Comparison of ENCODE assay signal across 18 cellular contexts in genomic region chr9:89880161-89880560, GRCh38.
A peak's percentile ranks its signal among the peaks of the same experiment; 100 is the strongest.
DNase-seq lines count a peak whose midpoint lies in the region; ATAC-seq and TF ChIP-seq lines count a peak whose summit lies in the region.
"Had no signal": no experiment of that assay in that cellular context is flagged by ENCODE, and none has a peak within 500 bp of the region (broad histone marks: within the 10 kb centered on the region; RNA-seq: fewer than 3 reads in every experiment).

No MANE protein-coding gene starts in this region.

- no peaks in the 10 kb centered on the region for H3K27me3 ChIP-seq in heart right ventricle
- no peaks in the 10 kb centered on the region for H3K27me3 ChIP-seq in colonic mucosa
- peaks cover 0 to 4% (median 0%) of the 10 kb centered on the region in 3 experiments for H3K27me3 ChIP-seq in neuronal stem cell (ENCODE audit: control insufficient read depth in 3 of 3, insufficient read depth in 3 of 3, low read depth in 1 of 3, low read length in 3 of 3)
- H3K27me3 ChIP-seq in upper lobe of right lung: no peaks in the 10 kb centered on the region
- H3K27me3 ChIP-seq: BE2C had no signal

- H3K27ac ChIP-seq in heart right ventricle (peak overlapping the region in 8 of 10 donors; percentile 20 to 89 (median 80)), colonic mucosa (no peak overlapping the region), neuronal stem cell (replicated peaks; ENCODE audit: low read length) (no peak overlapping the region), upper lobe of right lung (no peak overlapping the region)

- H2BK120ac ChIP-seq in neuronal stem cell (ENCODE audit: low read depth, low read length): no peak overlapping the region

- H2BK5ac ChIP-seq in neuronal stem cell (ENCODE audit: low read length): no peak overlapping the region

- H3K14ac ChIP-seq in neuronal stem cell (ENCODE audit: low read length): no peak overlapping the region

- H3K4me1 ChIP-seq in heart right ventricle (peaks cover 10 to 60% (median 36%) of the 10 kb centered on the region in 9 donors), colonic mucosa (no peaks in the 10 kb centered on the region), neuronal stem cell (ENCODE audit: control insufficient read depth in 2 of 2, insufficient read depth in 1 of 2, low read depth in 1 of 2, low read length in 2 of 2) (peaks cover 0 to 2% of the 10 kb centered on the region in 2 donors), upper lobe of right lung (peaks cover 12% of the 10 kb centered on the region)

- H3K4ac ChIP-seq in neuronal stem cell (ENCODE audit: low read length): no peak overlapping the region

- H3K4me3 ChIP-seq in heart right ventricle: no peak overlapping the region
- no peak overlapping the region for H3K4me3 ChIP-seq in colonic mucosa
- no peak overlapping the region for H3K4me3 ChIP-seq in neuronal stem cell (ENCODE audit: low read length in 2 of 2)
- H3K4me3 ChIP-seq in upper lobe of right lung: no peak overlapping the region

- H2BK15ac ChIP-seq in neuronal stem cell (ENCODE audit: low read length): no peak overlapping the region

- no peaks in the 10 kb centered on the region for H3K36me3 Mint-ChIP-seq in activated CD4-positive, alpha-beta T cell treated with anti-CD3 and anti-CD28 coated beads, Interleukin-2, amount 10 ng/mL, durations not matched to agents 24 days and 14 days (ENCODE audit: low read depth)

- no peak overlapping the region for H4K91ac ChIP-seq in neuronal stem cell (ENCODE audit: low read depth, low read length, poor library complexity)

- H4K8ac ChIP-seq in neuronal stem cell (ENCODE audit: low read depth, low read length): no peak overlapping the region

- H3K4me3 Mint-ChIP-seq in activated CD4-positive, alpha-beta T cell treated with anti-CD3 and anti-CD28 coated beads, Interleukin-2, amount 10 ng/mL, durations not matched to agents 24 days and 14 days: no peak overlapping the region

- H3K36me3 ChIP-seq in heart right ventricle: no peaks in the 10 kb centered on the region
- no peaks in the 10 kb centered on the region for H3K36me3 ChIP-seq in colonic mucosa
- H3K36me3 ChIP-seq in neuronal stem cell (replicated peaks in 1 of 2; ENCODE audit: control insufficient read depth in 2 of 2, insufficient read depth in 2 of 2, low read length in 2 of 2): peaks cover 0 to 2% of the 10 kb centered on the region in 2 donors
- H3K36me3 ChIP-seq in upper lobe of right lung: no peaks in the 10 kb centered on the region
- H3K36me3 ChIP-seq: BE2C had no signal

- H3K27me3 Mint-ChIP-seq in activated CD4-positive, alpha-beta T cell treated with anti-CD3 and anti-CD28 coated beads, Interleukin-2, amount 10 ng/mL, durations not matched to agents 24 days and 14 days: no peaks in the 10 kb centered on the region

- no peak overlapping the region for H3K9ac ChIP-seq in colonic mucosa (ENCODE audit: low read depth in 2 of 2, low read length in 2 of 2)
- H3K9ac ChIP-seq in neuronal stem cell (ENCODE audit: low read depth, low read length, poor library complexity): no peak overlapping the region

- ATAC-seq in heart right ventricle: no peak
- ATAC-seq in left cardiac atrium: no peak
- no peak for ATAC-seq in upper lobe of right lung
- no peak for ATAC-seq in HG02642 (IDR thresholded peaks at IDR 0.05; ENCODE audit: poor library complexity, unreplicated experiment)

- H2BK12ac ChIP-seq in neuronal stem cell (ENCODE audit: low read length): no peak overlapping the region

- H3K9me3 ChIP-seq in heart right ventricle (no peaks in the 10 kb centered on the region), colonic mucosa (no peaks in the 10 kb centered on the region), neuronal stem cell (replicated peaks in 1 of 2; ENCODE audit: control insufficient read depth in 2 of 2, insufficient read depth in 1 of 2, low read depth in 1 of 2, low read length in 2 of 2) (peaks cover 0 to 14% of the 10 kb centered on the region in 2 donors), upper lobe of right lung (no peaks in the 10 kb centered on the region)
- H3K9me3 ChIP-seq: BE2C had no signal

- intact Hi-C loops in heart right ventricle (cut with DNase I): no loop called here
- intact Hi-C loops in left cardiac atrium (cut with DNase I): loop anchor here (5.0 to 10.0 kb wide), 3 partner anchors 122 to 265 kb away; no protein-coding TSS in a partner anchor
- intact Hi-C loops in colonic mucosa (cut with DNase I): no loop called here
- intact Hi-C loops in upper lobe of right lung (cut with DNase I): no loop called here
- intact Hi-C loops in activated CD4-positive, alpha-beta T cell treated with anti-CD3 and anti-CD28 coated beads, Interleukin-2, amount 10 ng/mL, durations not matched to agents 24 days and 14 days (cut with micrococcal nuclease): no loop called here

- no peaks in the 10 kb centered on the region for H3K4me1 Mint-ChIP-seq in activated CD4-positive, alpha-beta T cell treated with anti-CD3 and anti-CD28 coated beads, Interleukin-2, amount 10 ng/mL, durations not matched to agents 24 days and 14 days

- H3K79me1 ChIP-seq in neuronal stem cell (ENCODE audit: low read depth, low read length): no peaks in the 10 kb centered on the region

- H3K27ac Mint-ChIP-seq in activated CD4-positive, alpha-beta T cell treated with anti-CD3 and anti-CD28 coated beads, Interleukin-2, amount 10 ng/mL, durations not matched to agents 24 days and 14 days: no peak overlapping the region

- no peak overlapping the region for H3K4me2 ChIP-seq in neuronal stem cell (ENCODE audit: insufficient read depth, low read length, poor library complexity, severe bottlenecking)

- DNase-seq in heart right ventricle (no peak), left cardiac atrium (no peak), colonic mucosa (peak; percentile 15), neuronal stem cell (ENCODE audit: low spot score) (no peak), upper lobe of right lung (peak; percentile 57)
- DNase-seq in activated CD4-positive, alpha-beta T cell treated with anti-CD3 and anti-CD28 coated beads, Interleukin-2, amount 10 ng/mL, durations not matched to agents 24 days and 14 days: no peak
- no peak for DNase-seq in activated CD4-positive, alpha-beta T cell treated with anti-CD3 and anti-CD28 coated beads, Interleukin-2, amount 50 U/mL, for 1 hour
- DNase-seq: BE2C, H7, IMR-90, Kasumi-1, NCI-H1105 treated with DMSO at 0.1 percent for 48 hours, NCI-H1930, NCI-H2171, NCI-H446 treated with DMSO at 0.1 percent for 48 hours, NCI-H774, SHP77 treated with DMSO at 0.1 percent for 48 hours had no signal

- no peak overlapping the region for H2AK5ac ChIP-seq in neuronal stem cell (ENCODE audit: low read depth, low read length)

- WGBS in heart right ventricle, 2 donors: 92% methylated on average over 11 of the region's 11 CpGs
- no CpG with 5 or more reads among the region's 11 CpGs for WGBS in neuronal stem cell (ENCODE audit: extremely low coverage in 2 of 2, insufficient read length in 2 of 2, insufficient replicate concordance in 1 of 2), 2 donors

- no peak overlapping the region for H2AFZ ChIP-seq in neuronal stem cell (ENCODE audit: low read length)

- H3K18ac ChIP-seq in neuronal stem cell (ENCODE audit: low read length): peak overlapping the region; percentile 15

- no peaks in the 10 kb centered on the region for H3K9me3 Mint-ChIP-seq in activated CD4-positive, alpha-beta T cell treated with anti-CD3 and anti-CD28 coated beads, Interleukin-2, amount 10 ng/mL, durations not matched to agents 24 days and 14 days

- no peak overlapping the region for H3K23ac ChIP-seq in neuronal stem cell (ENCODE audit: low read depth, low read length, poor library complexity)

- TF ChIP-seq CTCF in heart right ventricle (IDR thresholded peaks at IDR 0.05) (no peak), colonic mucosa (IDR thresholded peaks at IDR 0.05) (no peak), upper lobe of right lung (IDR thresholded peaks at IDR 0.05) (no peak)

Comparison
In these comparisons a context has a peak if more than half of its experiments do, and no peak if none do; other contexts are left out.
1. intact Hi-C loops: an anchor here in left cardiac atrium (5.0 to 10.0 kb wide); none called in heart right ventricle, colonic mucosa, upper lobe of right lung and activated CD4-positive, alpha-beta T cell treated with anti-CD3 and anti-CD28 coated beads, Interleukin-2, amount 10 ng/mL, durations not matched to agents 24 days and 14 days.
2. DNase-seq: peak in colonic mucosa (single experiment) and upper lobe of right lung (single experiment); none in heart right ventricle (0 of 2), left cardiac atrium (single experiment), neuronal stem cell (single experiment), activated CD4-positive, alpha-beta T cell treated with anti-CD3 and anti-CD28 coated beads, Interleukin-2, amount 10 ng/mL, durations not matched to agents 24 days and 14 days (single experiment) and activated CD4-positive, alpha-beta T cell treated with anti-CD3 and anti-CD28 coated beads, Interleukin-2, amount 50 U/mL, for 1 hour (single experiment).
3. H3K27ac ChIP-seq: peak in heart right ventricle (8 of 10); none in colonic mucosa (single experiment), neuronal stem cell (single experiment) and upper lobe of right lung (single experiment).